8 cellular contexts compared by ENCODE assay signal in the genomic region with DNA sequence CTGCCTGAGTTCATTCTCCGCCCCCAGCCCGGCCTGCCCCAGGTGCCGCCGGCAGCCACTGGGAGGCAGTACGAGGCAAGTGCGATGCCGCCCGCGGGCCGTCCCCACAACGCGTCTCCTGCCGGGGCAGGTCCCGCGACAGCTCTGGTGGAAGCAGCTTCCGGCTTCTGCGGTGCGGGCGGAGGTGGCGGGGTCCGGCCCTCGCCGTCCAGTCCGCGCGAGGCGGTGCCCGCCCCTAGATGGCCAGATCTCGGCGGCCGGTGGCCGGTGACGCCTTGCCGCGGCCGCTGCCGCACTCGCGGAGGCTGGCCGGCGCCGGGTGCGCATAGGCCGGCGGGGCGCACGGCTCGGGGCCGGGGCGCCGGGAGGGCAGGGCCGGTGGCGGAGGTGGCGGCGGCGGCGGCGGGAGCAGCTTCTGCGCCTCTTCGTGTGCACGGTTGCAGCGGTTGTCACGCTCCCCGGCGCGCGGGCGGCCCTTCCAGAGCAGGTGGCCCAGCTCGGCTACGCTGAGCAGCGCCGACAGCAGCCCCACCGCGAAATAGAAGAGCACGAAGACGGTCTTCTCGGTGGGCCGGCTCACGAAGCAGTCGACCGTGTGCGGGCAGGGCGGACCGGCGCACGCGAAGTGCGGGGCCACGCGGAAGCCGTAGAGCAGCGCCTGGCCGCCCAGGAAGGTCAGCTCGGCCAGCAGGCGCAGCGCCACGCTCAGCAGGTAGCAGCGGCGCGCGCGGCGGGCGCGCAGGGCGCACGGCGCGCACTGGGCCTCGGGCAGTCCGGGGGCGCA. TPM values are rescaled to one million over a fixed set of nuclear protein-coding genes. Genes with fewer than 3 reads are reported as not detected.
DNase-seq lines count a peak whose midpoint lies in the region; ATAC-seq, FAIRE-seq and TF ChIP-seq lines count a peak whose summit lies in the region.

No MANE protein-coding gene starts in this region.

- H3K79me2 ChIP-seq in endothelial cell of umbilical vein (ENCODE audit: control insufficient read depth, insufficient read depth, low read length), result no peaks in the 10 kb centered on the region

- H3K36me3 Mint-ChIP-seq in naive thymus-derived CD4-positive, alpha-beta T cell, result peaks cover 0 to 4% (median 0%) of the 10 kb centered on the region in 5 donors

- H3K9ac ChIP-seq in endothelial cell of umbilical vein (replicated peaks; ENCODE audit: extremely low read depth, insufficient read depth, low read length), result peak overlapping the region; percentile 1

- no peaks in the 10 kb centered on the region for H3K27me3 ChIP-seq in endothelial cell of umbilical vein (ENCODE audit: control insufficient read depth in 2 of 2, insufficient read depth in 2 of 2, low read length in 2 of 2)
- no peaks in the 10 kb centered on the region for H3K27me3 ChIP-seq in naive thymus-derived CD4-positive, alpha-beta T cell (ENCODE audit: control insufficient read depth in 2 of 2, insufficient read depth in 2 of 2, low read length in 2 of 2)

- CTCF ChIA-PET in endothelial cell of umbilical vein (lab: Charles Lee), result interaction anchor here (0.9 to 18.3 kb wide), 14 partner anchors 8 to 1303 kb away, joined by 3 to 530 read pairs (median 5); a partner anchor contains a TSS
- CTCF ChIA-PET in naive thymus-derived CD4-positive, alpha-beta T cell (lab: Charles Lee), result interaction anchor here (0.5 to 2.8 kb wide), 5 partner anchors 57 to 1947 kb away, joined by 3 to 13 read pairs (median 3); no protein-coding TSS in a partner anchor

- peak overlapping the region in 1 of 9 donors; percentile 85 for H3K27ac Mint-ChIP-seq in naive thymus-derived CD4-positive, alpha-beta T cell

- H3K9me3 Mint-ChIP-seq in naive thymus-derived CD4-positive, alpha-beta T cell, result no peaks in the 10 kb centered on the region

- no peak overlapping the region for H3K27ac ChIP-seq in endothelial cell of umbilical vein (ENCODE audit: insufficient read depth, low read depth, low read length)
- H3K27ac ChIP-seq in naive thymus-derived CD4-positive, alpha-beta T cell (ENCODE audit: low read depth, low read length), result no peak overlapping the region

- no peaks in the 10 kb centered on the region for H4K20me1 ChIP-seq in endothelial cell of umbilical vein (replicated peaks; ENCODE audit: control insufficient read depth, extremely low read depth, insufficient read depth, low read length)

- peak overlapping the region; percentile 46 for H3K4me2 ChIP-seq in endothelial cell of umbilical vein (ENCODE audit: insufficient read depth, low read length)

- H3K4me3 Mint-ChIP-seq in naive thymus-derived CD4-positive, alpha-beta T cell, result peak overlapping the region; percentile 48 to 87 (median 74)

- no peaks in the 10 kb centered on the region for H3K36me3 ChIP-seq in endothelial cell of umbilical vein (ENCODE audit: control insufficient read depth in 2 of 2, extremely low read depth in 1 of 2, insufficient read depth in 2 of 2, low read length in 2 of 2)
- no peaks in the 10 kb centered on the region for H3K36me3 ChIP-seq in naive thymus-derived CD4-positive, alpha-beta T cell (ENCODE audit: control insufficient read depth in 2 of 3, insufficient read depth in 3 of 3, low read length in 3 of 3)

- peak; percentile 85 to 88 for TF ChIP-seq CTCF in endothelial cell of umbilical vein (IDR thresholded peaks at IDR 0.05; ENCODE audit: extremely low read depth in 1 of 2, insufficient read depth in 1 of 2, low read depth in 1 of 2, low read length in 2 of 2)

- H2AFZ ChIP-seq in endothelial cell of umbilical vein (ENCODE audit: low read depth, low read length), result peak overlapping the region; percentile 82

- H3K27me3 Mint-ChIP-seq in naive thymus-derived CD4-positive, alpha-beta T cell, result peaks cover 0 to 23% (median 8%) of the 10 kb centered on the region in 5 donors

- peak; percentile 73 for FAIRE-seq in endothelial cell of umbilical vein (lab: Jason Lieb, UNC)

- peaks cover 4 to 37% (median 12%) of the 10 kb centered on the region in 7 donors for H3K4me1 Mint-ChIP-seq in naive thymus-derived CD4-positive, alpha-beta T cell

- peak; percentile 68 for ATAC-seq in HG03108 (IDR thresholded peaks at IDR 0.05; ENCODE audit: unreplicated experiment)
- ATAC-seq in naive thymus-derived CD4-positive, alpha-beta T cell, result peak; percentile 88
- ATAC-seq in stimulated activated naive CD8-positive, alpha-beta T cell treated with anti-CD3 and anti-CD28 coated beads, Interleukin-15, Interleukin-2, amounts not matched to agents 100 U/mL and 50 U/mL, for 24 hours, result peak; percentile 91

- peak overlapping the region in 2 of 3 experiments; percentile 41 to 53 for H3K4me3 ChIP-seq in endothelial cell of umbilical vein (replicated peaks in 1 of 3; ENCODE audit: insufficient read depth in 1 of 3, low read depth in 1 of 3, low read length in 3 of 3)
- peak overlapping the region; percentile 35 for H3K4me3 ChIP-seq in naive thymus-derived CD4-positive, alpha-beta T cell (ENCODE audit: low read length)

- peaks cover 7% of the 10 kb centered on the region for H3K4me1 ChIP-seq in endothelial cell of umbilical vein (ENCODE audit: control insufficient read depth, extremely low read depth, insufficient read depth, low read length)
- peaks cover 4 to 7% of the 10 kb centered on the region in 2 donors for H3K4me1 ChIP-seq in naive thymus-derived CD4-positive, alpha-beta T cell (ENCODE audit: control insufficient read depth in 2 of 2, insufficient read depth in 2 of 2, low read length in 2 of 2)

- H3K9me1 ChIP-seq in endothelial cell of umbilical vein (replicated peaks; ENCODE audit: control insufficient read depth, extremely low read depth, insufficient read depth, low read length), result no peaks in the 10 kb centered on the region

- TF ChIP-seq POLR2A in endothelial cell of umbilical vein (IDR thresholded peaks at IDR 0.05; ENCODE audit: low read depth, low read length), result no peak

- BruUV-seq in endothelial cell of umbilical vein (replicated peaks; lab: Mats Ljungman, UMichigan), result no TSS peak

- intact Hi-C loops in endothelial cell of umbilical vein (cut with micrococcal nuclease), result loop anchor here (1.0 kb wide), 3 partner anchors 113 to 197 kb away; no protein-coding TSS in a partner anchor
- intact Hi-C loops in naive thymus-derived CD4-positive, alpha-beta T cell (cut with micrococcal nuclease), result loop anchor here (1.0 to 5.0 kb wide), 4 partner anchors 34 to 197 kb away; a partner anchor contains a TSS

- POLR2A ChIA-PET in endothelial cell of umbilical vein (lab: Charles Lee), result no interaction called here
- POLR2A ChIA-PET in naive thymus-derived CD4-positive, alpha-beta T cell (lab: Charles Lee), result interaction anchor here (0.6 to 1.4 kb wide), 10 partner anchors 36 to 1302 kb away, joined by 3 to 9 read pairs (median 3); a partner anchor contains a TSS

- peak; percentile 75 for DNase-seq in NCI-H748 (lab: John Stamatoyannopoulos, UW; ENCODE audit: unreplicated experiment)
- no peak for DNase-seq in NCI-H748 treated with DMSO at 0.1 percent for 48 hours (lab: John Stamatoyannopoulos, UW)
- DNase-seq in NCI-H526 (lab: John Stamatoyannopoulos, UW), result peak; percentile 48 to 91
- peak; percentile 92 for DNase-seq in activated CD8-positive, alpha-beta memory T cell treated with anti-CD3 and anti-CD28 coated beads for 24 hours
- peak; percentile 71 for DNase-seq in endothelial cell of umbilical vein (ENCODE audit: low read depth, low spot score)
- DNase-seq in naive thymus-derived CD4-positive, alpha-beta T cell, result peak; percentile 60 to 90 (median 74)
- DNase-seq in stimulated activated naive CD8-positive, alpha-beta T cell treated with anti-CD3 and anti-CD28 coated beads, Interleukin-15, Interleukin-2, amounts not matched to agents 100 U/mL and 50 U/mL, for 24 hours, result peak; percentile 91

- H3K9me3 ChIP-seq in endothelial cell of umbilical vein (replicated peaks; ENCODE audit: control insufficient read depth, insufficient read depth, low read length), result no peaks in the 10 kb centered on the region
- H3K9me3 ChIP-seq in naive thymus-derived CD4-positive, alpha-beta T cell (ENCODE audit: control insufficient read depth in 2 of 3, low read length in 3 of 3), result no peaks in the 10 kb centered on the region

- dilution Hi-C loops in endothelial cell of umbilical vein (cut with MboI; ENCODE audit: extremely low pct_ligation_motif_present, low sequenced_read_pairs), result no loop called here

RNA-seq across cellular contexts. Expression of a gene that starts 1.6 kb away (rescaled TPM):
- total RNA-seq in endothelial cell of umbilical vein, result 0.39 and 0.40 TPM in 2 replicates
- polyA plus RNA-seq in endothelial cell of umbilical vein, result 0.10 TPM in 1 of 2 replicates, not detected in the other
- not detected in 2 replicates for polyA plus RNA-seq in endothelial cell of umbilical vein (2011; cell fraction: cytosol; rRNA removed)
- polyA plus RNA-seq in endothelial cell of umbilical vein (2011; cell fraction: nucleus; rRNA removed), result not detected in 2 replicates
- polyA plus RNA-seq in endothelial cell of umbilical vein (2012), result not detected in 2 replicates
- polyA minus RNA-seq in endothelial cell of umbilical vein, result not detected in 2 replicates
- not detected for polyA minus RNA-seq in endothelial cell of umbilical vein (2011; cell fraction: cytosol; rRNA and poly(A)+ RNA removed)
- polyA minus RNA-seq in endothelial cell of umbilical vein (2011; cell fraction: nucleus; rRNA and poly(A)+ RNA removed), result not detected in 2 replicates
- total RNA-seq in naive thymus-derived CD4-positive, alpha-beta T cell, result under 1 TPM in 1 of 5 experiments, not detected in 4; 0.27 TPM
- polyA plus RNA-seq in naive thymus-derived CD4-positive, alpha-beta T cell, result not detected

RNA-seq across cellular contexts. Expression of a gene that starts 53.9 kb away (rescaled TPM):
- 37.8 and 43.4 TPM in 2 replicates for total RNA-seq in endothelial cell of umbilical vein
- 11.2 and 11.9 TPM in 2 replicates for polyA plus RNA-seq in endothelial cell of umbilical vein
- polyA plus RNA-seq in endothelial cell of umbilical vein (2011; cell fraction: cytosol; rRNA removed), result 11.3 and 13.6 TPM in 2 replicates
- 9.9 and 12.3 TPM in 2 replicates for polyA plus RNA-seq in endothelial cell of umbilical vein (2011; cell fraction: nucleus; rRNA removed)
- 27.6 and 34.9 TPM in 2 replicates for polyA plus RNA-seq in endothelial cell of umbilical vein (2012)
- polyA minus RNA-seq in endothelial cell of umbilical vein, result 11.6 and 20.5 TPM in 2 replicates
- 6.7 TPM for polyA minus RNA-seq in endothelial cell of umbilical vein (2011; cell fraction: cytosol; rRNA and poly(A)+ RNA removed)
- polyA minus RNA-seq in endothelial cell of umbilical vein (2011; cell fraction: nucleus; rRNA and poly(A)+ RNA removed), result 8.0 and 10.0 TPM in 2 replicates
- 100 to 1,000 TPM in 1 of 5 experiments, 10 to 100 TPM in 4; 40.0 to 115 (median 43.8) TPM for total RNA-seq in naive thymus-derived CD4-positive, alpha-beta T cell
- polyA plus RNA-seq in naive thymus-derived CD4-positive, alpha-beta T cell, result 10 to 100 TPM in 1 of 2 donors, 1 to 10 TPM in 1; 6.7 to 16.5 TPM

RNA-seq across cellular contexts. Expression of a gene that starts 54.8 kb away (rescaled TPM):
- total RNA-seq in endothelial cell of umbilical vein, result 149 and 160 TPM in 2 replicates
- 25.5 and 31.3 TPM in 2 replicates for polyA plus RNA-seq in endothelial cell of umbilical vein
- 47.0 and 56.2 TPM in 2 replicates for polyA plus RNA-seq in endothelial cell of umbilical vein (2011; cell fraction: cytosol; rRNA removed)
- 57.3 and 98.0 TPM in 2 replicates for polyA plus RNA-seq in endothelial cell of umbilical vein (2011; cell fraction: nucleus; rRNA removed)
- 48.2 and 143 TPM in 2 replicates for polyA plus RNA-seq in endothelial cell of umbilical vein (2012)
- 25.2 and 29.2 TPM in 2 replicates for polyA minus RNA-seq in endothelial cell of umbilical vein
- 107 TPM for polyA minus RNA-seq in endothelial cell of umbilical vein (2011; cell fraction: cytosol; rRNA and poly(A)+ RNA removed)
- 26.2 and 41.6 TPM in 2 replicates for polyA minus RNA-seq in endothelial cell of umbilical vein (2011; cell fraction: nucleus; rRNA and poly(A)+ RNA removed)
- 100 to 1,000 TPM in 1 of 5 experiments, 1 to 10 TPM in 3, under 1 TPM in 1; 0.54 to 273 (median 1.2) TPM for total RNA-seq in naive thymus-derived CD4-positive, alpha-beta T cell
- polyA plus RNA-seq in naive thymus-derived CD4-positive, alpha-beta T cell, result not detected
